8 cellular contexts compared by ENCODE assay signal in the genomic region with DNA sequence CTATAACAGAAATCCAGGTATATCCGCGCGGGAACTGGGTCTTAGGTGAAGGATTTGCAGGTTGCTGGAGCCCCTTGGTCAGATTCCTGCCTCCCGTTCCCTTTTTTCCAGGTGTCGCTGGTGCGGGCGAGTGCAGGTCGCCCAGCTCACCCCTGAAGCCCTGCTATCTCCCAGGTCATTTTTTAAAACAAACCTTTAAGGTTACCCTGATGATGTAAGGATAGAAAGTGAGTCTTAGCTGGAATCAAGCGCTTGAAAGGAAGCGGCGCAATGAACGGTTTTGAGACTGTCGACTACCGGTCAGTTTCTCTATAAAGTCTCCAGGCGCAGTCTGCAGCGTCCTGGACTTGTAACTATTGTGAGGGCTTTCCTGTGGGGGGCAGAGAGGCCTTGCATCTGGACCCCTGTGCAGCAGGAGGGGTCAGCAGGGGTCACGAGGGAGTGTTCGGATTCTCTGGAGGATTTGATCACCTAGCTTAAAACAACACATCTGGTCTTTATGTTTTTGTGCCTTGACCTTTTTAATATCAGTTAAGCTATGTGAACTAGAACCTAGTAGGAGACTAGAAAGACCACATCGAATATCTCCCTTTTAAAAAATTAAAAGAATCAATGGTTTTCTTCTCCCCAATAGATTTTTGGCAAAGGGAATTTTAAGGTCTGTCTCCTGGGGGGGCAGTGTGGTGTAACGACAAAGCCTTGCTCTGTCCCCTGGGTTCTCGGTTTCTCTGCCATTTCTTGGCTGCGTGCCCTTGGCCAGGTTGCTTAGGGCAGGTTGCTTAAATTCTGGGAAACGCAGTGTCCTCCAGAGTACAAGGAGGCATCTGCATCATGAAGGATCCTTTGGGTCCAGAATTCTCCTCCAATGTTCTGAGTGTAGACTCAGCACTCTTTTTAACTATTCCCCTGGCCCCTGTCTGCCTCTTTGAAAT. TPM values are rescaled to one million over a fixed set of nuclear protein-coding genes. Genes with fewer than 3 reads are reported as not detected.
DNase-seq lines count a peak whose midpoint lies in the region; ATAC-seq and TF ChIP-seq lines count a peak whose summit lies in the region.

No MANE protein-coding gene starts in this region.

- H2BK15ac ChIP-seq in mesendoderm (replicated peaks; ENCODE audit: low read depth), result no peak overlapping the region

- peak overlapping the region; percentile 67 for H3K4me3 ChIP-seq in MM.1S (ENCODE audit: low read length)
- peak overlapping the region; percentile 71 for H3K4me3 ChIP-seq in coronary artery
- peak overlapping the region; percentile 58 for H3K4me3 ChIP-seq in mesendoderm (ENCODE audit: low read length)

- no peaks in the 10 kb centered on the region for H3F3A ChIP-seq in MM.1S (ENCODE audit: insufficient read depth, low read length)

- H3K4me2 ChIP-seq in MM.1S (ENCODE audit: low read depth, low read length), result peak overlapping the region; percentile 98
- peak overlapping the region; percentile 15 for H3K4me2 ChIP-seq in mesendoderm (ENCODE audit: low read length)

- no peak overlapping the region for H3K4ac ChIP-seq in mesendoderm (ENCODE audit: low read depth, low read length)

- H3K56ac ChIP-seq in mesendoderm (ENCODE audit: low read length), result peak overlapping the region; percentile 87

- peak overlapping the region; percentile 90 for H2AFZ ChIP-seq in MM.1S (ENCODE audit: low read length)

- DNase-seq in COR-L47 (lab: John Stamatoyannopoulos, UW) (peak; percentile 26), MM.1S (no peak), coronary artery (ENCODE audit: low spot score) (no peak), mesendoderm (peak; percentile 28), kidney glomerular epithelial cell (lab: John Stamatoyannopoulos, UW) (no peak)

- H2BK120ac ChIP-seq in mesendoderm (ENCODE audit: low read depth, low read length), result no peak overlapping the region

- H3K9ac ChIP-seq in MM.1S (ENCODE audit: low read length) (peak overlapping the region; percentile 21; the same call in 1 of the 2 replicates), mesendoderm (ENCODE audit: low read length) (peak overlapping the region; percentile 76)

- H3K79me2 ChIP-seq in MM.1S (ENCODE audit: low read length), result no peaks in the 10 kb centered on the region
- H3K79me2 ChIP-seq in mesendoderm (ENCODE audit: control insufficient read depth, insufficient read depth, low read length), result peaks cover 2% of the 10 kb centered on the region

- no peaks in the 10 kb centered on the region for H3K9me3 ChIP-seq in MM.1S (replicated peaks; ENCODE audit: insufficient read depth, low read length)

- H3K79me1 ChIP-seq in mesendoderm (ENCODE audit: low read length), result no peaks in the 10 kb centered on the region

- H2AK5ac ChIP-seq in mesendoderm (ENCODE audit: low read length), result no peak overlapping the region

- peaks cover 23% of the 10 kb centered on the region for H3K27me3 ChIP-seq in MM.1S (replicated peaks; ENCODE audit: insufficient read depth, low read length)
- peaks cover 15% of the 10 kb centered on the region for H3K27me3 ChIP-seq in mesendoderm (ENCODE audit: insufficient read depth, low read length, poor library complexity)

- no peak overlapping the region for H3K27ac ChIP-seq in MM.1S (ENCODE audit: low read length)
- no peak overlapping the region for H3K27ac ChIP-seq in coronary artery
- no peak overlapping the region for H3K27ac ChIP-seq in mesendoderm (ENCODE audit: low read depth, low read length)

- no peaks in the 10 kb centered on the region for H3K4me1 ChIP-seq in MM.1S (ENCODE audit: low read length)
- H3K4me1 ChIP-seq in mesendoderm (ENCODE audit: control insufficient read depth, low read depth, low read length), result peaks cover 2% of the 10 kb centered on the region

- peak overlapping the region; percentile 35 for H3K18ac ChIP-seq in mesendoderm (ENCODE audit: low read length)

- TF ChIP-seq CTCF in MM.1S (IDR thresholded peaks at IDR 0.05; ENCODE audit: low read length) (no peak), coronary artery (IDR thresholded peaks at IDR 0.05) (no peak)

- no CpG with 5 or more reads among the region's 23 CpGs for WGBS in mesendoderm (ENCODE audit: extremely low coverage, insufficient coverage, low lambda C conversion rate)

- H4K8ac ChIP-seq in mesendoderm (ENCODE audit: low read depth, low read length), result no peak overlapping the region

- no peaks in the 10 kb centered on the region for H3K36me3 ChIP-seq in MM.1S (replicated peaks; ENCODE audit: insufficient read depth, low read length)
- no peaks in the 10 kb centered on the region for H3K36me3 ChIP-seq in mesendoderm (ENCODE audit: control insufficient read depth, insufficient read depth, low read length)

- no peaks in the 10 kb centered on the region for H4K20me1 ChIP-seq in MM.1S (ENCODE audit: insufficient read depth, low read length)

- H3K9me2 ChIP-seq in MM.1S (replicated peaks; ENCODE audit: insufficient read depth, low read length), result no peaks in the 10 kb centered on the region

- H4K5ac ChIP-seq in mesendoderm (ENCODE audit: low read length), result no peak overlapping the region

- no peak for ATAC-seq in GM19035 (IDR thresholded peaks at IDR 0.05; ENCODE audit: unreplicated experiment)
- no peak for ATAC-seq in HG02623 (IDR thresholded peaks at IDR 0.05; ENCODE audit: unreplicated experiment)
- ATAC-seq in HG03097 (IDR thresholded peaks at IDR 0.05; ENCODE audit: low FRiP score, unreplicated experiment), result no peak

- H3K23ac ChIP-seq in mesendoderm (ENCODE audit: low read length), result no peak overlapping the region

- H2BK5ac ChIP-seq in mesendoderm (ENCODE audit: low read length), result no peak overlapping the region

RNA-seq across cellular contexts. Expression of a gene that starts 1.7 kb away (rescaled TPM):
- polyA plus RNA-seq in mesendoderm (2013, experiment 1 of 2), result 8.9 TPM
- polyA plus RNA-seq in mesendoderm (2013, experiment 2 of 2), result 8.0 TPM

Comparison
In these comparisons a context has a peak if more than half of its experiments do, and no peak if none do; other contexts are left out.
1. DNase-seq: peak in COR-L47 (single experiment) and mesendoderm (single experiment); none in MM.1S (single experiment), coronary artery (single experiment) and kidney glomerular epithelial cell (single experiment).
2. Peak in every context shown above with its lines, with median percentiles within 50 percentile points of each other: H3K4me3 ChIP-seq.